Comparison of ENCODE assay signal across 20 cellular contexts in the genomic region with DNA sequence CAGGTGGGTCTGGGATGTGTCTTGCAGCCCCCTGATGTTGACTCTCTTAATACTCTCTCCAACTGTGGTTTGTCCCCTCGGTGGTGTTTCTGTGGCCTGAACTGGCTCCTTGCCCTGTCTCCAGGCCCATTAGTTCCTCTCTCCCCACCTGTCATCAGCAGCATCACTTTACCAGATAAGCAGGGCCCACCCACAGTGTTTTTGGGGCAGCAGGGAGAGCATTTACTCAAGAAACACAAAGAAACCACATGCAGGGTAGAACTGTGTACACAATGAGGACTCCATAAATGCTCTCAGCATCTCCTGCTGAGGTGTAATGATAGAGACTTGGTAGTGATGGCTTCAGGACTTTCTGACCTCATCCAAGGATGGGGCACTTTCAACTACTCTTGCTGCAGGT. TPM values are rescaled to one million over a fixed set of nuclear protein-coding genes. Genes with fewer than 3 reads are reported as not detected.
DNase-seq lines count a peak whose midpoint lies in the region; ATAC-seq and TF ChIP-seq lines count a peak whose summit lies in the region.
"Had no signal": no experiment of that assay in that cellular context is flagged by ENCODE, and none has a peak within 500 bp of the region (broad histone marks: within the 10 kb centered on the region; RNA-seq: fewer than 3 reads in every experiment).

No MANE protein-coding gene starts in this region.

- no peaks in the 10 kb centered on the region for H3K9me3 Mint-ChIP-seq in type B pancreatic cell
- no peaks in the 10 kb centered on the region for H3K9me3 Mint-ChIP-seq in activated naive CD8-positive, alpha-beta T cell treated with anti-CD3 and anti-CD28 coated beads, Interleukin-2, amount 50 U/mL, for 24 hours

- H3K4me2 ChIP-seq in mesenchymal stem cell (ENCODE audit: low read length, poor library complexity, severe bottlenecking): no peak overlapping the region

- no peaks in the 10 kb centered on the region for H3K79me1 ChIP-seq in mesenchymal stem cell (replicated peaks; ENCODE audit: low read length, poor library complexity, severe bottlenecking)

- no peak overlapping the region for H3K23ac ChIP-seq in mesenchymal stem cell (ENCODE audit: low read length in 2 of 2)

- H3K4me3 Mint-ChIP-seq in type B pancreatic cell: peak overlapping the region; percentile 17
- no peak overlapping the region for H3K4me3 Mint-ChIP-seq in activated naive CD8-positive, alpha-beta T cell treated with anti-CD3 and anti-CD28 coated beads, Interleukin-2, amount 50 U/mL, for 24 hours

- H2AFZ ChIP-seq in mesenchymal stem cell (ENCODE audit: low read depth, low read length): no peak overlapping the region
- H2AFZ ChIP-seq: GM23248 had no signal

- no peak overlapping the region for H2BK15ac ChIP-seq in mesenchymal stem cell (ENCODE audit: low read depth, poor library complexity, severe bottlenecking)

- H2BK5ac ChIP-seq in mesenchymal stem cell (ENCODE audit: low read depth, low read length, poor library complexity, severe bottlenecking): no peak overlapping the region

- no peaks in the 10 kb centered on the region for H3K36me3 ChIP-seq in mesenchymal stem cell (ENCODE audit: control insufficient read depth in 1 of 2, insufficient read depth in 2 of 2, low read depth in 1 of 2, low read length in 2 of 2)

- no peaks in the 10 kb centered on the region for H3K27me3 ChIP-seq in mesenchymal stem cell (ENCODE audit: control insufficient read depth in 1 of 2, insufficient read depth in 1 of 2, low read length in 2 of 2)

- H3K27ac ChIP-seq in mesenchymal stem cell (ENCODE audit: low read length, poor library complexity, severe bottlenecking): no peak overlapping the region
- no peak overlapping the region; the same call in 1 of the 2 replicates for H3K27ac ChIP-seq in RWPE1
- H3K27ac ChIP-seq: GM23248 had no signal

- H2BK12ac ChIP-seq in mesenchymal stem cell (ENCODE audit: low read length in 2 of 2): peak overlapping the region; percentile 7 to 38

- H3K14ac ChIP-seq in mesenchymal stem cell (ENCODE audit: low read length in 2 of 2): no peak overlapping the region

- no peak overlapping the region for H2AK5ac ChIP-seq in mesenchymal stem cell (ENCODE audit: low read length, severe bottlenecking)

- peak; percentile 49 for DNase-seq in NCI-H748 (lab: John Stamatoyannopoulos, UW; ENCODE audit: unreplicated experiment)
- no peak for DNase-seq in NCI-H748 treated with DMSO at 0.1 percent for 48 hours (lab: John Stamatoyannopoulos, UW)
- DNase-seq in NCI-H69 (lab: John Stamatoyannopoulos, UW): peak; percentile 97
- DNase-seq in mesenchymal stem cell: no peak
- no peak for DNase-seq in type B pancreatic cell (ENCODE audit: extremely low spot score, unreplicated experiment)
- DNase-seq in iPS-NIHi7 (ENCODE audit: extremely low spot score): no peak
- DNase-seq in activated naive CD8-positive, alpha-beta T cell treated with anti-CD3 and anti-CD28 coated beads, Interleukin-2, amount 50 U/mL, for 24 hours: no peak
- no peak for DNase-seq in RWPE1 (ENCODE audit: low spot score)
- DNase-seq: 8988T; C1 segment of cervical spinal cord; Calu3; DMS79; GM23248; NCI-H1048; NCI-H187 treated with DMSO at 0.1 percent for 48 hours; NCI-H2171 treated with DMSO at 0.1 percent for 48 hours; NCI-H524 treated with DMSO at 0.1 percent for 48 hours; NK-92 treated with Interleukin-12 subunit alpha and Interleukin-12 subunit beta, amount 100 ng/mL, for 24 hours; PC-3 had no signal

- no peak overlapping the region for H3K9ac ChIP-seq in mesenchymal stem cell (ENCODE audit: low read length)
- H3K9ac ChIP-seq: GM23248 had no signal

- H3K9me3 ChIP-seq in mesenchymal stem cell (ENCODE audit: control insufficient read depth, low read length): no peaks in the 10 kb centered on the region

- no peak overlapping the region for H3K4me3 ChIP-seq in mesenchymal stem cell (ENCODE audit: insufficient read depth in 1 of 2, low read depth in 1 of 2, low read length in 2 of 2)
- H3K4me3 ChIP-seq: GM23248 had no signal

- CTCF ChIA-PET in RWPE1 (lab: Yijun Ruan, JAX): no interaction called here

- WGBS in mesenchymal stem cell: 78% methylated on average over 1 of the region's 1 CpG

- TF ChIP-seq CTCF in type B pancreatic cell (conservative IDR thresholded peaks at IDR 0.05) (no peak), RWPE1 (conservative IDR thresholded peaks at IDR 0.05; ENCODE audit: low read depth) (no peak)

- no peak overlapping the region for H3K4ac ChIP-seq in mesenchymal stem cell (ENCODE audit: low read depth in 1 of 2, low read length in 2 of 2)

- no peak for ATAC-seq in activated naive CD8-positive, alpha-beta T cell treated with anti-CD3 and anti-CD28 coated beads, Interleukin-2, amount 50 U/mL, for 24 hours
- ATAC-seq: PC-3, Right ventricle myocardium inferior had no signal

- H3K18ac ChIP-seq in mesenchymal stem cell (ENCODE audit: low read depth in 1 of 2, low read length in 2 of 2): no peak overlapping the region

- no peak overlapping the region for H4K8ac ChIP-seq in mesenchymal stem cell (ENCODE audit: low read length)

- H3K36me3 Mint-ChIP-seq in type B pancreatic cell: no peaks in the 10 kb centered on the region
- no peaks in the 10 kb centered on the region for H3K36me3 Mint-ChIP-seq in activated naive CD8-positive, alpha-beta T cell treated with anti-CD3 and anti-CD28 coated beads, Interleukin-2, amount 50 U/mL, for 24 hours (ENCODE audit: low read depth)

- no peak overlapping the region for H4K91ac ChIP-seq in mesenchymal stem cell (ENCODE audit: low read length)

- peaks cover 9% of the 10 kb centered on the region for H3K4me1 ChIP-seq in mesenchymal stem cell (ENCODE audit: control insufficient read depth, insufficient read depth, low read depth, low read length)

- POLR2A ChIA-PET in RWPE1 (lab: Yijun Ruan, JAX; ENCODE audit: low non-redundant PET): no interaction called here

- peaks cover 66% of the 10 kb centered on the region for H3K4me1 Mint-ChIP-seq in type B pancreatic cell (ENCODE audit: unreplicated experiment)
- H3K4me1 Mint-ChIP-seq in activated naive CD8-positive, alpha-beta T cell treated with anti-CD3 and anti-CD28 coated beads, Interleukin-2, amount 50 U/mL, for 24 hours: peaks cover 26% of the 10 kb centered on the region

- no peak overlapping the region for H3K27ac Mint-ChIP-seq in type B pancreatic cell
- no peak overlapping the region for H3K27ac Mint-ChIP-seq in activated naive CD8-positive, alpha-beta T cell treated with anti-CD3 and anti-CD28 coated beads, Interleukin-2, amount 50 U/mL, for 24 hours

- no peak overlapping the region for H2BK120ac ChIP-seq in mesenchymal stem cell (ENCODE audit: low read depth, low read length)

- peaks cover 6% of the 10 kb centered on the region for H3K27me3 Mint-ChIP-seq in type B pancreatic cell
- peaks cover 16% of the 10 kb centered on the region for H3K27me3 Mint-ChIP-seq in activated naive CD8-positive, alpha-beta T cell treated with anti-CD3 and anti-CD28 coated beads, Interleukin-2, amount 50 U/mL, for 24 hours

RNA-seq across cellular contexts. Expression of a gene that starts 20.2 kb away (rescaled TPM):
- polyA plus RNA-seq in mesenchymal stem cell (2013, experiment 1 of 2): 42.0 TPM
- polyA plus RNA-seq in mesenchymal stem cell (2013, experiment 2 of 2): 43.2 TPM
- total RNA-seq in type B pancreatic cell (ENCODE audit: low replicate concordance): 43.7 and 49.1 TPM in 2 replicates

Comparison
In these comparisons a context has a peak if more than half of its experiments do, and no peak if none do; other contexts are left out.
1. DNase-seq: peak in NCI-H748 (single experiment) and NCI-H69 (single experiment); none in NCI-H748 treated with DMSO at 0.1 percent for 48 hours (single experiment), mesenchymal stem cell (single experiment), type B pancreatic cell (single experiment), iPS-NIHi7 (single experiment), activated naive CD8-positive, alpha-beta T cell treated with anti-CD3 and anti-CD28 coated beads, Interleukin-2, amount 50 U/mL, for 24 hours (single experiment) and RWPE1 (single experiment).